8 cellular contexts compared by ENCODE assay signal in the genomic region with DNA sequence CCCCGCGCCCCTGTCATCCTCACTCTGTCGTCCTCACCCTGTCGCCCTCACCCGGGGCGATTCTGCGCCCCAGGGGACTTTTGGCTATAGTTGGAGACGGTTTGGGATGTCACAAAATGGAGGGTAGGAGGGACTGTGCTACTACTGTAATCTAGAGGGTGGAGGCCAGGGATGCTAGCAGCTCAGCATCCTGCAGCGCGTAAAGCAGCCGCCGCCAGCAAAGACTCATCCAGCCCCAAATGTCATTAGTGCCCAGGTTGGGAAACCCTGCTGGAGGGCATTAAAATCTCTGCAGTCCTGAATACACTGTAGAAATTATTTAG. TPM values are rescaled to one million over a fixed set of nuclear protein-coding genes. Genes with fewer than 3 reads are reported as not detected.
DNase-seq lines count a peak whose midpoint lies in the region; ATAC-seq and TF ChIP-seq lines count a peak whose summit lies in the region.

No MANE protein-coding gene starts in this region.

- POLR2A ChIA-PET in activated CD4-positive, alpha-beta memory T cell treated with anti-CD3 and anti-CD28 coated beads, Interleukin-2, amount 10 ng/mL, durations not matched to agents 7 days and 5 days (lab: Charles Lee) = interaction anchor here (1.0 to 3.1 kb wide), 15 partner anchors 8 to 799 kb away, joined by 3 to 38 read pairs (median 4); a partner anchor contains a TSS

- TF ChIP-seq CTCF in 22Rv1 (IDR thresholded peaks at IDR 0.05) (no peak), hepatocyte (IDR thresholded peaks at IDR 0.05; ENCODE audit: poor library complexity) (no peak)

- H3K4me1 ChIP-seq in GM23248 (ENCODE audit: insufficient read depth) (peaks cover 18% of the 10 kb centered on the region), hepatocyte (ENCODE audit: insufficient read depth) (peaks cover 5% of the 10 kb centered on the region)

- no peaks in the 10 kb centered on the region for H3K9me2 ChIP-seq in GM23248 (ENCODE audit: insufficient read depth)
- H3K9me2 ChIP-seq in hepatocyte (replicated peaks; ENCODE audit: insufficient read depth) = peaks cover 4% of the 10 kb centered on the region

- no peaks in the 10 kb centered on the region for H4K20me1 ChIP-seq in GM23248 (ENCODE audit: insufficient read depth)
- no peaks in the 10 kb centered on the region for H4K20me1 ChIP-seq in hepatocyte (ENCODE audit: insufficient read depth, poor library complexity, severe bottlenecking)

- H3K79me2 ChIP-seq in GM23248 (ENCODE audit: insufficient read depth) (peaks cover 27% of the 10 kb centered on the region), hepatocyte (peaks cover 14% of the 10 kb centered on the region)

- peak overlapping the region; percentile 95 for H3K4me2 ChIP-seq in GM23248 (ENCODE audit: unreplicated experiment)
- H3K4me2 ChIP-seq in hepatocyte = peak overlapping the region; percentile 91

- DNase-seq in GM23248 (peak; percentile 71), hepatocyte (ENCODE audit: low spot score) (no peak), NCI-H2196 treated with DMSO at 0.1 percent for 48 hours (lab: John Stamatoyannopoulos, UW; ENCODE audit: unreplicated experiment) (no peak), amniotic stem cell (lab: John Stamatoyannopoulos, UW) (no peak)
- no peak for DNase-seq in activated CD4-positive, alpha-beta memory T cell treated with anti-CD3 and anti-CD28 coated beads, Interleukin-2, amount 10 ng/mL, durations not matched to agents 7 days and 5 days
- no peak for DNase-seq in stimulated activated effector memory CD8-positive, alpha-beta T cell treated with anti-CD3 and anti-CD28 coated beads, Interleukin-12 subunit alpha, Interleukin-12 subunit beta, amount 100 ng/mL, for 72 hours (ENCODE audit: low spot score in 2 of 2)

- peak overlapping the region; percentile 91 for H3K27ac Mint-ChIP-seq in activated CD4-positive, alpha-beta memory T cell treated with anti-CD3 and anti-CD28 coated beads, Interleukin-2, amount 10 ng/mL, durations not matched to agents 7 days and 5 days
- peak overlapping the region; percentile 93 for H3K27ac Mint-ChIP-seq in stimulated activated effector memory CD8-positive, alpha-beta T cell treated with anti-CD3 and anti-CD28 coated beads, Interleukin-12 subunit alpha, Interleukin-12 subunit beta, amount 100 ng/mL, for 72 hours

- peak overlapping the region; percentile 82 for H3K27ac ChIP-seq in 22Rv1
- H3K27ac ChIP-seq in GM23248 = peak overlapping the region; percentile 68
- peak overlapping the region; percentile 87 for H3K27ac ChIP-seq in hepatocyte

- H3K27me3 Mint-ChIP-seq in activated CD4-positive, alpha-beta memory T cell treated with anti-CD3 and anti-CD28 coated beads, Interleukin-2, amount 10 ng/mL, durations not matched to agents 7 days and 5 days = no peaks in the 10 kb centered on the region

- 2% methylated on average over 12 of the region's 12 CpGs for WGBS in GM23248 (ENCODE audit: low coverage in 1 of 2, low lambda C conversion rate in 2 of 2, missing lambda C conversion rate in 2 of 2), 2 experiments
- 4% methylated on average over 12 of the region's 12 CpGs for WGBS in hepatocyte (ENCODE audit: low lambda C conversion rate, missing lambda C conversion rate)

- H3K36me3 Mint-ChIP-seq in activated CD4-positive, alpha-beta memory T cell treated with anti-CD3 and anti-CD28 coated beads, Interleukin-2, amount 10 ng/mL, durations not matched to agents 7 days and 5 days (ENCODE audit: low read depth) = peaks cover 47% of the 10 kb centered on the region
- H3K36me3 Mint-ChIP-seq in stimulated activated effector memory CD8-positive, alpha-beta T cell treated with anti-CD3 and anti-CD28 coated beads, Interleukin-12 subunit alpha, Interleukin-12 subunit beta, amount 100 ng/mL, for 72 hours = peaks cover 54% of the 10 kb centered on the region

- H2AFZ ChIP-seq in GM23248 (peak overlapping the region; percentile 94), hepatocyte (peak overlapping the region; percentile 91)

- H3K4me3 ChIP-seq in GM23248 = peak overlapping the region; percentile 95
- peak overlapping the region; percentile 87 for H3K4me3 ChIP-seq in hepatocyte

- H3F3A ChIP-seq in GM23248 (ENCODE audit: insufficient read depth) = peaks cover 11% of the 10 kb centered on the region; the same call in 1 of the 2 replicates

- in situ Hi-C loops in GM23248 (cut with MboI) = no loop called here

- peaks cover 10% of the 10 kb centered on the region for H3K9me3 Mint-ChIP-seq in activated CD4-positive, alpha-beta memory T cell treated with anti-CD3 and anti-CD28 coated beads, Interleukin-2, amount 10 ng/mL, durations not matched to agents 7 days and 5 days
- H3K9me3 Mint-ChIP-seq in stimulated activated effector memory CD8-positive, alpha-beta T cell treated with anti-CD3 and anti-CD28 coated beads, Interleukin-12 subunit alpha, Interleukin-12 subunit beta, amount 100 ng/mL, for 72 hours = peaks cover 2% of the 10 kb centered on the region

- H3K9me3 ChIP-seq in GM23248 (ENCODE audit: low read depth) = no peaks in the 10 kb centered on the region
- peaks cover 7% of the 10 kb centered on the region for H3K9me3 ChIP-seq in hepatocyte (ENCODE audit: low read depth)

- H3K36me3 ChIP-seq in GM23248 (ENCODE audit: low read depth) = peaks cover 19% of the 10 kb centered on the region
- H3K36me3 ChIP-seq in hepatocyte (replicated peaks; ENCODE audit: insufficient read depth, low read depth) = peaks cover 8% of the 10 kb centered on the region

- no peaks in the 10 kb centered on the region for H3K27me3 ChIP-seq in GM23248 (replicated peaks; ENCODE audit: insufficient read depth)
- H3K27me3 ChIP-seq in hepatocyte = no peaks in the 10 kb centered on the region

- ATAC-seq in stimulated activated effector memory CD8-positive, alpha-beta T cell treated with anti-CD3 and anti-CD28 coated beads, Interleukin-12 subunit alpha, Interleukin-12 subunit beta, amount 100 ng/mL, for 72 hours = peak; percentile 49
- no peak for ATAC-seq in HG02981 (IDR thresholded peaks at IDR 0.05; ENCODE audit: unreplicated experiment)

- H3K4me1 Mint-ChIP-seq in activated CD4-positive, alpha-beta memory T cell treated with anti-CD3 and anti-CD28 coated beads, Interleukin-2, amount 10 ng/mL, durations not matched to agents 7 days and 5 days = peaks cover 24% of the 10 kb centered on the region
- peaks cover 20% of the 10 kb centered on the region for H3K4me1 Mint-ChIP-seq in stimulated activated effector memory CD8-positive, alpha-beta T cell treated with anti-CD3 and anti-CD28 coated beads, Interleukin-12 subunit alpha, Interleukin-12 subunit beta, amount 100 ng/mL, for 72 hours

- peak overlapping the region; percentile 93 for H3K9ac ChIP-seq in GM23248

- CTCF ChIA-PET in activated CD4-positive, alpha-beta memory T cell treated with anti-CD3 and anti-CD28 coated beads, Interleukin-2, amount 10 ng/mL, durations not matched to agents 7 days and 5 days (lab: Charles Lee) = interaction anchor here (0.8 to 3.3 kb wide), 4 partner anchors 29 to 207 kb away, joined by 3 to 11 read pairs (median 5); no protein-coding TSS in a partner anchor

- H3K4me3 Mint-ChIP-seq in activated CD4-positive, alpha-beta memory T cell treated with anti-CD3 and anti-CD28 coated beads, Interleukin-2, amount 10 ng/mL, durations not matched to agents 7 days and 5 days = peak overlapping the region; percentile 96
- H3K4me3 Mint-ChIP-seq in stimulated activated effector memory CD8-positive, alpha-beta T cell treated with anti-CD3 and anti-CD28 coated beads, Interleukin-12 subunit alpha, Interleukin-12 subunit beta, amount 100 ng/mL, for 72 hours = peak overlapping the region; percentile 95

RNA-seq across cellular contexts. Expression of a gene that starts 0.4 kb away (rescaled TPM):
- total RNA-seq in GM23248 (2014; rRNA removed; shearing (Covaris generic)) = 9.4 and 13.8 TPM in 2 replicates
- polyA plus RNA-seq in GM23248 (2016; fragmentation: Nextera tagmentation; extraction: Ambion mirVana) (4.6 and 4.7 TPM in 2 replicates), hepatocyte (3.4 and 3.5 TPM in 2 replicates)
- 10 to 100 TPM; 12.9 to 13.4 TPM for total RNA-seq in activated CD4-positive, alpha-beta memory T cell treated with anti-CD3 and anti-CD28 coated beads, Interleukin-2, amount 10 ng/mL, durations not matched to agents 7 days and 5 days
- total RNA-seq in hepatocyte = 8.3 and 9.5 TPM in 2 replicates

RNA-seq across cellular contexts. Expression of a gene that starts 11.4 kb away (rescaled TPM):
- total RNA-seq in GM23248 (2014; rRNA removed; shearing (Covaris generic)) = not detected in 2 replicates
- not detected in 2 replicates for polyA plus RNA-seq in GM23248 (2016; fragmentation: Nextera tagmentation; extraction: Ambion mirVana)
- total RNA-seq in activated CD4-positive, alpha-beta memory T cell treated with anti-CD3 and anti-CD28 coated beads, Interleukin-2, amount 10 ng/mL, durations not matched to agents 7 days and 5 days = not detected
- total RNA-seq in hepatocyte = not detected in 2 replicates
- not detected in 2 replicates for polyA plus RNA-seq in hepatocyte

RNA-seq across cellular contexts. Expression of a gene that starts 20.7 kb away (rescaled TPM):
- total RNA-seq in GM23248 (2014; rRNA removed; shearing (Covaris generic)) = not detected in 2 replicates
- polyA plus RNA-seq in GM23248 (2016; fragmentation: Nextera tagmentation; extraction: Ambion mirVana) (not detected in 2 replicates), hepatocyte (not detected in 2 replicates)
- not detected for total RNA-seq in activated CD4-positive, alpha-beta memory T cell treated with anti-CD3 and anti-CD28 coated beads, Interleukin-2, amount 10 ng/mL, durations not matched to agents 7 days and 5 days
- not detected in 2 replicates for total RNA-seq in hepatocyte

RNA-seq across cellular contexts. Expression of a gene that starts 29.9 kb away (rescaled TPM):
- not detected in 2 replicates for total RNA-seq in GM23248 (2014; rRNA removed; shearing (Covaris generic))
- not detected in 2 replicates for polyA plus RNA-seq in GM23248 (2016; fragmentation: Nextera tagmentation; extraction: Ambion mirVana)
- total RNA-seq in activated CD4-positive, alpha-beta memory T cell treated with anti-CD3 and anti-CD28 coated beads, Interleukin-2, amount 10 ng/mL, durations not matched to agents 7 days and 5 days = not detected
- total RNA-seq in hepatocyte = not detected in 2 replicates
- not detected in 2 replicates for polyA plus RNA-seq in hepatocyte

RNA-seq across cellular contexts. Expression of a gene that starts 39.5 kb away (rescaled TPM):
- not detected in 2 replicates for total RNA-seq in GM23248 (2014; rRNA removed; shearing (Covaris generic))
- polyA plus RNA-seq in GM23248 (2016; fragmentation: Nextera tagmentation; extraction: Ambion mirVana) (not detected in 2 replicates), hepatocyte (not detected in 2 replicates)
- total RNA-seq in activated CD4-positive, alpha-beta memory T cell treated with anti-CD3 and anti-CD28 coated beads, Interleukin-2, amount 10 ng/mL, durations not matched to agents 7 days and 5 days = not detected
- not detected in 2 replicates for total RNA-seq in hepatocyte
